In the genomic region with DNA sequence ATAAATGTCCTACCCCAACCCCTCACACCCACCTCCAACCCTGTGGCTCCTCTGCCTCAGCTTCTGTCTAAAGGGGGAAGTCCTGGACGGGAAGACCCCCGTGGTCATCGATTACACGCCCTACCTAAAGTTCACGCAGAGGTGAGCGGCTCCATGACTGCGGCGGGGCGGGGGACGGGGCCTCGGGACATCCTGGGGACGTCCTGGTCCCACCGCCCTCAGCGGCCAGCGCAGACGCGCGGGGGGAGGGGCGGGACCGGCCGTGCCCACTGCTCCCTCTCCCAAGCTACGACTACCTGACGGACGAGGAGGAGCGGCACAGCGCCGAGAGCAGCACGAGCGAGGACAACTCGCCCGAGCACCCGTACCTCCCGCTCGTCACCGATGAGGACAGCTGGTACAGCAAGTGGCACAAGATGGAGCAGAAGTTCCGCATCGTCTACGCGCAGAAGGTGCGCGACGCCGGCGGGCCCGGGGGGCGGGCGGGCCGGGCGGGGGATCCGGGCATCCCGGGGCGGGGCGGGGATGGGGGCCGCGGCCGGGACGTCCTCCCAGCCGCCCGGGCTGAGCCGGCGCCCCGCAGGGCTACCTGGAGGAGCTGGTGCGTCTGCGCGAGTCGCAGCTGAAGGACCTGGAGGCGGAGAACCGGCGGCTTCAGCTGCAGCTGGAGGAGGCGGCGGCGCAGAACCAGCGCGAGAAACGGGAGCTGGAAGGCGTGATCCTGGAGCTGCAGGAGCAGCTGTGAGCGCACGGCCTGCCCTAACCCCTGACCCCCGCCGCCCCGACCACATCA, we compare ENCODE assay signal across 8 cellular contexts. TPM values are rescaled to one million over a fixed set of nuclear protein-coding genes. Genes with fewer than 3 reads are reported as not detected.
A peak's percentile ranks its signal among the peaks of the same experiment; 100 is the strongest.
DNase-seq lines count a peak whose midpoint lies in the region; ATAC-seq and TF ChIP-seq lines count a peak whose summit lies in the region.

No MANE protein-coding gene starts in this region.

- peak; percentile 71 to 73 for ATAC-seq in naive B cell (ENCODE audit: low read depth in 2 of 2)
- ATAC-seq in HG03571 (IDR thresholded peaks at IDR 0.05; ENCODE audit: unreplicated experiment), result no peak
- no peak for ATAC-seq in gastroesophageal sphincter

- TF ChIP-seq CTCF in OCI-LY3 (IDR thresholded peaks at IDR 0.05; ENCODE audit: low read depth, low read length) (no peak), gastroesophageal sphincter (IDR thresholded peaks at IDR 0.05) (no peak)

- H3K9ac ChIP-seq in OCI-LY3 (ENCODE audit: low read length), result peak overlapping the region; percentile 20; the same call in 1 of the 2 replicates

- H2AFZ ChIP-seq in OCI-LY3 (ENCODE audit: low read depth, low read length), result no peak overlapping the region

- no peak for TF ChIP-seq EP300 in gastroesophageal sphincter (IDR thresholded peaks at IDR 0.05)

- no peaks in the 10 kb centered on the region for H3K79me2 ChIP-seq in OCI-LY3 (ENCODE audit: low read length)

- H3K27me3 ChIP-seq in OCI-LY3 (ENCODE audit: low read depth, low read length) (no peaks in the 10 kb centered on the region), gastroesophageal sphincter (peaks cover 60% of the 10 kb centered on the region)

- H3K4me2 ChIP-seq in OCI-LY3 (ENCODE audit: low read length), result peak overlapping the region; percentile 53

- H3K4me3 Mint-ChIP-seq in naive B cell, result peak overlapping the region; percentile 36 to 92 (median 78)

- H3K4me1 ChIP-seq in OCI-LY3 (ENCODE audit: low read length) (no peaks in the 10 kb centered on the region), gastroesophageal sphincter (peaks cover 0 to 22% (median 10%) of the 10 kb centered on the region in 3 donors)

- H3K9me3 Mint-ChIP-seq in naive B cell, result peaks cover 0 to 2% (median 0%) of the 10 kb centered on the region in 7 donors

- H3K9me3 ChIP-seq in OCI-LY3 (ENCODE audit: insufficient read depth, low read length) (no peaks in the 10 kb centered on the region), gastroesophageal sphincter (no peaks in the 10 kb centered on the region)

- WGBS in gastroesophageal sphincter (ENCODE audit: low coverage in 1 of 2), 2 donors, result no CpG with 5 or more reads among the region's 81 CpGs

- H4K20me1 ChIP-seq in OCI-LY3 (ENCODE audit: insufficient read depth, low read length), result no peaks in the 10 kb centered on the region

- peak; percentile 74 for DNase-seq in activated CD8-positive, alpha-beta memory T cell treated with anti-CD3 and anti-CD28 coated beads for 24 hours
- DNase-seq in activated CD8-positive, alpha-beta memory T cell treated with anti-CD3 and anti-CD28 coated beads, Interleukin-2, amount 50 U/mL, for 4 hours, result no peak
- DNase-seq in caudate nucleus (lab: John Stamatoyannopoulos, UW) (peak in 38 of 61 donors; percentile 8 to 77 (median 42)), naive B cell (peak; percentile 27), GM19240 (ENCODE audit: insufficient read length, low spot score) (no peak)

- peaks cover 17 to 26% (median 20%) of the 10 kb centered on the region in 3 donors for H3K4me1 Mint-ChIP-seq in naive B cell

- no peak overlapping the region for H3K27ac Mint-ChIP-seq in naive B cell

- TF ChIP-seq POLR2A in gastroesophageal sphincter (IDR thresholded peaks at IDR 0.05), result no peak

- H3K4me3 ChIP-seq in OCI-LY3 (ENCODE audit: low read length) (peak overlapping the region; percentile 75), gastroesophageal sphincter (peak overlapping the region in 1 of 2 donors; percentile 38)

- no peak overlapping the region for H3K27ac ChIP-seq in OCI-LY3 (ENCODE audit: low read length)
- H3K27ac ChIP-seq in caudate nucleus (ENCODE audit: low read depth, low read length), result no peak overlapping the region
- no peak overlapping the region for H3K27ac ChIP-seq in gastroesophageal sphincter

- peaks cover 27 to 67% (median 59%) of the 10 kb centered on the region in 3 donors for H3K27me3 Mint-ChIP-seq in naive B cell

- H3K36me3 ChIP-seq in OCI-LY3 (replicated peaks; ENCODE audit: low read depth, low read length) (peaks cover 6% of the 10 kb centered on the region), gastroesophageal sphincter (peaks cover 0 to 14% of the 10 kb centered on the region in 2 donors)

- peaks cover 5 to 9% of the 10 kb centered on the region in 2 donors for H3K36me3 Mint-ChIP-seq in naive B cell

RNA-seq across cellular contexts. Expression of gene RUNDC3A, which starts 6.7 kb away (rescaled TPM):
- polyA plus RNA-seq in naive B cell (ENCODE audit: low read depth in 6 of 6), result under 1 TPM in 2 of 6 donors, not detected in 4; 0.13 to 0.16 TPM
- 1 to 10 TPM in 1 of 4 donors, under 1 TPM in 2, not detected in 1; 0.54 to 1.5 (median 0.69) TPM for total RNA-seq in gastroesophageal sphincter

RNA-seq across cellular contexts. Expression of gene SLC25A39, which starts 9.6 kb away (rescaled TPM):
- polyA plus RNA-seq in naive B cell (ENCODE audit: low read depth in 6 of 6), result 100 to 1,000 TPM in 3 of 6 donors, 10 to 100 TPM in 3; 87.3 to 143 (median 103) TPM
- total RNA-seq in gastroesophageal sphincter, result 10 to 100 TPM; 36.2 to 61.8 (median 49.2) TPM

RNA-seq across cellular contexts. Expression of gene GRN, which starts 30.0 kb away (rescaled TPM):
- 100 to 1,000 TPM; 102 to 198 (median 110) TPM for polyA plus RNA-seq in naive B cell (ENCODE audit: low read depth in 6 of 6)
- total RNA-seq in gastroesophageal sphincter, result 100 to 1,000 TPM; 108 to 237 (median 182) TPM

RNA-seq across cellular contexts. Expression of gene SLC4A1, which starts 47.1 kb away (rescaled TPM):
- under 1 TPM in 3 of 6 donors, not detected in 3; 0.07 to 0.20 (median 0.12) TPM for polyA plus RNA-seq in naive B cell (ENCODE audit: low read depth in 6 of 6)
- under 1 TPM in 3 of 4 donors, not detected in 1; 0.08 to 0.54 (median 0.45) TPM for total RNA-seq in gastroesophageal sphincter

RNA-seq across cellular contexts. Expression of gene FAM171A2, which starts 48.6 kb away (rescaled TPM):
- under 1 TPM in 2 of 6 donors, not detected in 4; 0.21 to 0.29 TPM for polyA plus RNA-seq in naive B cell (ENCODE audit: low read depth in 6 of 6)
- 1 to 10 TPM in 2 of 4 donors, under 1 TPM in 1, not detected in 1; 0.50 to 3.0 (median 2.3) TPM for total RNA-seq in gastroesophageal sphincter

Comparison
In these comparisons a context has a peak if more than half of its experiments do, and no peak if none do; other contexts are left out.
1. DNase-seq: peak in activated CD8-positive, alpha-beta memory T cell treated with anti-CD3 and anti-CD28 coated beads for 24 hours (single experiment), caudate nucleus (38 of 61) and naive B cell (single experiment); none in activated CD8-positive, alpha-beta memory T cell treated with anti-CD3 and anti-CD28 coated beads, Interleukin-2, amount 50 U/mL, for 4 hours (single experiment) and GM19240 (single experiment).
2. ATAC-seq: peak in naive B cell (2 of 2); none in HG03571 (single experiment) and gastroesophageal sphincter (single experiment).